7 cellular contexts compared by ENCODE assay signal in the genomic region with DNA sequence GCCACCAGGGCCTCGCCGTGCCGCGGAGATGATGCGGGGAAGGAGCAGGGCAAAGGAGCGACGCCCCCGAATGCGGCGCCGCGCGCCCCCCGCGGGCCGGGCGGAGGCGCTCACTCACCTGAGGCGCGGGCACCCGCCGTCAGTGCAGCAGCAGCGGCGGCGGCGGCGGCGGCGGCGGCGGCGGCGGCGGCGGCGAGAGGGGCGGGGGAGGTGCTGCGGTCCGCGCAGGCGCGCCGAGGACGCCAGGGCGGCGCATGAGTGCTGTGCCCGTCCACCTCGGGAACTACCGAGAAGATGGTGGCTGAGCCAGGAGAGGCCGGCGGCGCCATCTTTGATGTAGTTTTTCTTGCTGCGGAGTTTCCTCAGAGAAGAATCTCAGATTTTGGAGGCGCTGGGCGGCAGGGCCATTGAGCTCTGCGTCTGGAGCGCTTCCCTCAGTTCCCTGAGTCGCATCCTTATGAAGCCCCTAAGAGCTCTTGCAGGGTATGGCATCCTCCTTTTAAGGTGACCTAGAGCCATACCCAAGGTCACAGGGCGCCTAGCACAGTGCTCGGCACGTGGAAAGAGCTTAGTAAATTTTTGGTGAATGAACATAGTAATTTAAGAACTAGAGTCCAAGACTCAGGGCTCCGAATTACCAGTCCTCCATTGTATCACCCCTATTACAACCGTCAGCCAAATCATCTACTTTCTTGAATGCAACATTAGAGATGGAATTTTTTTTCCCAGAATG. TPM values are rescaled to one million over a fixed set of nuclear protein-coding genes. Genes with fewer than 3 reads are reported as not detected.
A peak's percentile ranks its signal among the peaks of the same experiment; 100 is the strongest.
DNase-seq lines count a peak whose midpoint lies in the region; ATAC-seq, FAIRE-seq and TF ChIP-seq lines count a peak whose summit lies in the region.

A gene (minus strand): TSS at position 164 of the 733 bp plus-strand sequence. CDS start 24,355 bp downstream, outside the sequence.

- H3K4me3 Mint-ChIP-seq in astrocyte (ENCODE audit: unreplicated experiment): peak within 1 kb of the TSS; percentile 92

- intact Hi-C loops in T-helper 2 cell treated with Interferon-gamma antibody and Interleukin-4, amounts not matched to agents 100 ng/mL and 5 ng/mL, for 36 hours (cut with micrococcal nuclease): loop anchor here (1.0 to 10.0 kb wide), 2 partner anchors 28 to 281 kb away; no protein-coding TSS in a partner anchor

- peaks cover 11% of the 10 kb centered on the region for H3K4me1 Mint-ChIP-seq in astrocyte (ENCODE audit: low read depth, unreplicated experiment)

- H3K4me3 ChIP-seq in astrocyte (ENCODE audit: insufficient read depth, low read depth, low read length): peak within 1 kb of the TSS; percentile 76

- no peak for TF ChIP-seq CTCF in astrocyte (IDR thresholded peaks at IDR 0.05; ENCODE audit: insufficient read depth, low read depth, low read length)

- peak within 1 kb of the TSS; percentile 100 for H3K4me2 ChIP-seq in astrocyte (ENCODE audit: low read length)

- H3K36me3 ChIP-seq in astrocyte (ENCODE audit: insufficient read depth, low read length): no peaks in the 10 kb centered on the region

- peak within 1 kb of the TSS; percentile 100 for H2AFZ ChIP-seq in astrocyte (ENCODE audit: low read depth, low read length)

- no peaks in the 10 kb centered on the region for H3K9me3 ChIP-seq in astrocyte (ENCODE audit: insufficient read depth, low read depth, low read length)

- no peaks in the 10 kb centered on the region for H3K9me3 Mint-ChIP-seq in astrocyte (ENCODE audit: unreplicated experiment)

- peaks cover 12% of the 10 kb centered on the region for H3K4me1 ChIP-seq in astrocyte (ENCODE audit: insufficient read depth, low read length)

- FAIRE-seq in astrocyte (lab: Jason Lieb, UNC): no peak

- ATAC-seq in GM18499 (IDR thresholded peaks at IDR 0.05; ENCODE audit: insufficient read depth, unreplicated experiment): peak; percentile 68
- ATAC-seq in HG02943 (IDR thresholded peaks at IDR 0.05; ENCODE audit: low read depth, unreplicated experiment): peak; percentile 87

- no peaks in the 10 kb centered on the region for H3K27me3 Mint-ChIP-seq in astrocyte (ENCODE audit: low read depth, unreplicated experiment)

- H3K27ac ChIP-seq in astrocyte (ENCODE audit: low read depth, low read length): peak within 1 kb of the TSS; percentile 41

- H3K9ac ChIP-seq in astrocyte (ENCODE audit: low read length): peak within 1 kb of the TSS; percentile 86

- DNase-seq in NCI-H187 treated with DMSO at 0.1 percent for 48 hours (lab: John Stamatoyannopoulos, UW) (peak; percentile 59), astrocyte (ENCODE audit: low read depth) (peak; percentile 80), hepatic stellate cell (ENCODE audit: low spot score) (peak; percentile 96), renal cortical epithelial cell (ENCODE audit: low read depth) (peak; percentile 83)

- H3K27ac Mint-ChIP-seq in astrocyte (ENCODE audit: unreplicated experiment): peak within 1 kb of the TSS; percentile 69

- H4K20me1 ChIP-seq in astrocyte (ENCODE audit: insufficient read depth, low read length): peaks cover 23% of the 10 kb centered on the region

- no peaks in the 10 kb centered on the region for H3K79me2 ChIP-seq in astrocyte (ENCODE audit: insufficient read depth, low read length)

- H3K36me3 Mint-ChIP-seq in astrocyte (ENCODE audit: low read depth, unreplicated experiment): no peaks in the 10 kb centered on the region

- H3K27me3 ChIP-seq in astrocyte (ENCODE audit: insufficient read depth, low read length): no peaks in the 10 kb centered on the region

RNA-seq across cellular contexts. Expression of the gene that starts here (rescaled TPM):
- total RNA-seq in T-helper 2 cell treated with Interferon-gamma antibody and Interleukin-4, amounts not matched to agents 100 ng/mL and 5 ng/mL, for 36 hours: 30.0 and 33.2 TPM in 2 replicates
- total RNA-seq in astrocyte (30.4 and 33.1 TPM in 2 replicates), renal cortical epithelial cell (28.3 and 34.5 TPM in 2 replicates)

Comparison
In these comparisons a context has a peak if more than half of its experiments do, and no peak if none do; other contexts are left out.
1. Peak in every context shown above with its lines: DNase-seq, ATAC-seq, H3K4me3 ChIP-seq and H3K27ac ChIP-seq.